Comparison of ENCODE assay signal across 14 cellular contexts in genomic region chr2:71833855-71834554, GRCh38.
DNase-seq lines count a peak whose midpoint lies in the region; ATAC-seq, FAIRE-seq and TF ChIP-seq lines count a peak whose summit lies in the region.
"Had no signal": no experiment of that assay in that cellular context is flagged by ENCODE, and none has a peak within 500 bp of the region (broad histone marks: within the 10 kb centered on the region; RNA-seq: fewer than 3 reads in every experiment).

No MANE protein-coding gene starts in this region.

- no peak overlapping the region for H2AFZ ChIP-seq in HepG2 (ENCODE audit: low read length)
- H2AFZ ChIP-seq in smooth muscle cell (ENCODE audit: low read depth), result no peak overlapping the region

- H3K9ac ChIP-seq in HepG2 (ENCODE audit: insufficient read depth, low read depth, low read length), result no peak overlapping the region
- no peak overlapping the region for H3K9ac ChIP-seq in smooth muscle cell (ENCODE audit: low read depth)

- H3K27ac ChIP-seq in HepG2 (ENCODE audit: extremely low read length, insufficient read depth, low read length) (no peak overlapping the region), tibial artery (no peak overlapping the region), smooth muscle cell (ENCODE audit: low read depth) (no peak overlapping the region)

- no peaks in the 10 kb centered on the region for H3F3A ChIP-seq in smooth muscle cell (ENCODE audit: low read depth)

- H3K79me2 ChIP-seq in HepG2 (ENCODE audit: insufficient read depth, low read length) (no peaks in the 10 kb centered on the region), smooth muscle cell (ENCODE audit: low read depth) (no peaks in the 10 kb centered on the region)

- H4K20me1 ChIP-seq in HepG2 (ENCODE audit: insufficient read depth, low read length), result no peaks in the 10 kb centered on the region
- no peaks in the 10 kb centered on the region for H4K20me1 ChIP-seq in smooth muscle cell (ENCODE audit: low read depth)

- no peak for TF ChIP-seq RAD21 in HepG2 (CRISPR knock-in tag; IDR thresholded peaks at IDR 0.05)

- H3K36me3 ChIP-seq in HepG2 (replicated peaks in 1 of 2; ENCODE audit: control insufficient read depth in 1 of 2, insufficient read depth in 2 of 2, low read length in 2 of 2) (no peaks in the 10 kb centered on the region), tibial artery (no peaks in the 10 kb centered on the region), smooth muscle cell (ENCODE audit: low read depth) (no peaks in the 10 kb centered on the region)

- TF ChIP-seq CTCF in HepG2 (CRISPR knock-in tag; IDR thresholded peaks at IDR 0.05) (no peak), tibial artery (IDR thresholded peaks at IDR 0.05) (no peak), smooth muscle cell (IDR thresholded peaks at IDR 0.05; ENCODE audit: borderline replicate concordance, insufficient read depth, poor library complexity, severe bottlenecking) (no peak)

- BruUV-seq in HepG2 (replicated peaks; lab: Mats Ljungman, UMichigan), result no TSS peak

- H3K27me3 ChIP-seq in HepG2 (ENCODE audit: control insufficient read depth in 1 of 2, insufficient read depth in 2 of 2, low read length in 2 of 2) (peaks cover 3 to 28% of the 10 kb centered on the region in 2 experiments; a peak in 4 of 5 replicates), tibial artery (no peaks in the 10 kb centered on the region), smooth muscle cell (ENCODE audit: low read depth) (no peaks in the 10 kb centered on the region)

- 53% methylated on average over 6 of the region's 6 CpGs for WGBS in HepG2 (ENCODE audit: low lambda C conversion rate)
- 79% methylated on average over 6 of the region's 6 CpGs for WGBS in smooth muscle cell (ENCODE audit: low lambda C conversion rate)

- TF ChIP-seq EP300 in HepG2 (IDR thresholded peaks at IDR 0.05; ENCODE audit: low read depth in 2 of 2, low read length in 2 of 2), result no peak
- no peak for TF ChIP-seq EP300 in HepG2 (CRISPR knock-in tag; IDR thresholded peaks at IDR 0.05; ENCODE audit: borderline replicate concordance)

- no peak for TF ChIP-seq POLR2A in HepG2 (IDR thresholded peaks at IDR 0.05; ENCODE audit: insufficient read depth in 1 of 2, low read depth in 2 of 2, low read length in 2 of 2)
- TF ChIP-seq POLR2A in erythroblast (IDR thresholded peaks at IDR 0.05; ENCODE audit: low read length), result no peak

- H3K9me3 ChIP-seq in HepG2 (ENCODE audit: low read length) (no peaks in the 10 kb centered on the region), tibial artery (peaks cover 0 to 2% (median 0%) of the 10 kb centered on the region in 3 donors), smooth muscle cell (replicated peaks; ENCODE audit: low read depth) (no peaks in the 10 kb centered on the region)

- CTCF ChIA-PET in HepG2 (lab: Yijun Ruan, JAX; ENCODE audit: low intra/inter-chr PET ratio, low total read pairs), result no interaction called here

- FAIRE-seq in HTR-8/SVneo (lab: Jason Lieb, UNC), result peak; percentile 81
- FAIRE-seq in HepG2 (lab: Jason Lieb, UNC), result no peak

- POLR2A ChIA-PET in HepG2 (lab: Yijun Ruan, JAX), result no interaction called here

- H3K4me1 ChIP-seq in HepG2 (ENCODE audit: insufficient read depth, low read length), result no peaks in the 10 kb centered on the region
- peaks cover 0 to 46% (median 19%) of the 10 kb centered on the region in 4 donors for H3K4me1 ChIP-seq in tibial artery
- no peaks in the 10 kb centered on the region for H3K4me1 ChIP-seq in smooth muscle cell (ENCODE audit: low read depth)

- ATAC-seq in HepG2 (no peak), GM18517 (IDR thresholded peaks at IDR 0.05; ENCODE audit: unreplicated experiment) (no peak)
- ATAC-seq: activated CD4-positive, alpha-beta T cell treated with anti-CD3 and anti-CD28 coated beads for 36 hours; stimulated activated naive CD8-positive, alpha-beta T cell treated with anti-CD3 and anti-CD28 coated beads, Interleukin-15, amount 100 ng/mL, for 72 hours had no signal

- intact Hi-C loops in HepG2 (cut with micrococcal nuclease; ENCODE audit: unreplicated experiment) (no loop called here), tibial artery (cut with DNase I; ENCODE audit: low total_unique reads) (no loop called here)

- H3K4me3 ChIP-seq in HepG2 (replicated peaks in 1 of 3; ENCODE audit: insufficient read depth in 1 of 3, low read depth in 2 of 3, low read length in 3 of 3), result no peak overlapping the region
- no peak overlapping the region for H3K4me3 ChIP-seq in tibial artery
- H3K4me3 ChIP-seq in smooth muscle cell, result no peak overlapping the region

- in situ Hi-C loops in HepG2 (cut with HindIII; ENCODE audit: extremely low pct_ligation_motif_present, low pct_unique_long_range_greater_than_20kb), result no loop called here

- H3K4me2 ChIP-seq in HepG2 (ENCODE audit: low read depth, low read length), result no peak overlapping the region
- no peak overlapping the region for H3K4me2 ChIP-seq in smooth muscle cell

- DNase-seq in HTR-8/SVneo (ENCODE audit: insufficient read length, low spot score), result no peak
- DNase-seq in epidermal melanocyte (ENCODE audit: insufficient read length, low spot score), result peak; percentile 62
- no peak for DNase-seq in HepG2 (ENCODE audit: low spot score)
- peak; percentile 63 to 77 for DNase-seq in tibial artery
- DNase-seq in erythroblast (lab: John Stamatoyannopoulos, UW), result no peak
- DNase-seq in smooth muscle cell (lab: John Stamatoyannopoulos, UW; ENCODE audit: unreplicated experiment), result no peak
- no peak for DNase-seq in stimulated activated CD4-positive, alpha-beta T cell treated with anti-CD3 and anti-CD28 coated beads, Interleukin-4, amount 100 ng/mL, for 1 hour
- DNase-seq: activated CD4-positive, alpha-beta T cell treated with anti-CD3 and anti-CD28 coated beads for 36 hours; CD4-positive, alpha-beta T cell; MM.1S; retina; stimulated activated naive CD8-positive, alpha-beta T cell treated with anti-CD3 and anti-CD28 coated beads, Interleukin-15, amount 100 ng/mL, for 72 hours; T-helper 1 cell had no signal

TF ChIP-seq in HepG2, 621 proteins besides CTCF, POLR2A, EP300 and RAD21:
- no peak for TF ChIP-seq GTF3A (CRISPR knock-in tag; conservative IDR thresholded peaks at IDR 0.05)
- TF ChIP-seq CEBPB (IDR thresholded peaks at IDR 0.05; ENCODE audit: borderline replicate concordance, low read depth, low read length), result peak; percentile 81

Comparison
In these comparisons a context has a peak if more than half of its experiments do, and no peak if none do; other contexts are left out.
1. DNase-seq: peak in epidermal melanocyte (single experiment) and tibial artery (2 of 2); none in HTR-8/SVneo (single experiment), HepG2 (single experiment), erythroblast (0 of 2), smooth muscle cell (single experiment) and stimulated activated CD4-positive, alpha-beta T cell treated with anti-CD3 and anti-CD28 coated beads, Interleukin-4, amount 100 ng/mL, for 1 hour (single experiment).